Comparison of ENCODE assay signal across 27 cellular contexts in genomic region chr15:100384108-100384410, GRCh38.
"Had no signal": no experiment of that assay in that cellular context is flagged by ENCODE, and none has a peak within 500 bp of the region (broad histone marks: within the 10 kb centered on the region; RNA-seq: fewer than 3 reads in every experiment).

No MANE protein-coding gene starts in this region.

- H3K4me1 ChIP-seq: adrenal gland, ascending aorta, gastroesophageal sphincter, left ventricle myocardium inferior, prostate gland, sigmoid colon had no signal

- H3K36me3 ChIP-seq: adrenal gland, brain microvascular endothelial cell, left ventricle myocardium inferior, ovary, prostate gland, sigmoid colon, WERI-Rb-1 had no signal

- FAIRE-seq: small intestine, TTC549, urothelium cell line had no signal

- H3K4me3 ChIP-seq: adrenal gland, ascending aorta, gastroesophageal sphincter, hepatocyte, left ventricle myocardium inferior, ovary, prostate gland, sigmoid colon, thoracic aorta had no signal

- H3K36me3 Mint-ChIP-seq: stimulated activated effector memory CD8-positive, alpha-beta T cell treated with anti-CD3 and anti-CD28 coated beads, Interleukin-12 subunit alpha, Interleukin-12 subunit beta, amount 100 ng/mL, for 72 hours had no signal

- H3K27ac ChIP-seq: adrenal gland, ascending aorta, brain microvascular endothelial cell, gastroesophageal sphincter, hepatocyte, left ventricle myocardium inferior, ovary, prostate gland, sigmoid colon, thoracic aorta, WERI-Rb-1 had no signal

- H2AFZ ChIP-seq: hepatocyte had no signal

- H3K9me3 ChIP-seq: adrenal gland, prostate gland had no signal

- H3K79me2 ChIP-seq: hepatocyte had no signal

- H3K27ac Mint-ChIP-seq: activated naive CD4-positive, alpha-beta T cell treated with anti-CD3 and anti-CD28 coated beads for 36 hours; activated naive CD8-positive, alpha-beta T cell treated with anti-CD3 and anti-CD28 coated beads for 36 hours; activated T-helper 1 cell treated with anti-CD3 and anti-CD28 coated beads, Interleukin-12 subunit alpha, Interleukin-12 subunit beta, Interleukin-2, Interleukin-4 antibody, amounts not matched to agents 30 ng/mL and 10 ng/mL and 1 ng/mL, durations not matched to agents 14 hours and 24 hours and 36 hours; effector memory CD8-positive, alpha-beta T cell; nephron; stimulated activated effector memory CD8-positive, alpha-beta T cell treated with anti-CD3 and anti-CD28 coated beads, Interleukin-12 subunit alpha, Interleukin-12 subunit beta, amount 100 ng/mL, for 72 hours; stimulated activated naive CD8-positive, alpha-beta T cell treated with anti-CD3 and anti-CD28 coated beads, Interleukin-15, Interleukin-2, amounts not matched to agents 100 ng/mL and 50 ng/mL, for 24 hours had no signal

- DNase-seq: activated CD8-positive, alpha-beta memory T cell treated with anti-CD3 and anti-CD28 coated beads, Interleukin-2, amount 50 U/mL, for 4 hours; activated effector memory CD4-positive, alpha-beta T cell treated with anti-CD3 and anti-CD28 coated beads, Interleukin-2, amount 50 U/mL, for 16 hours; activated naive CD8-positive, alpha-beta T cell treated with anti-CD3 and anti-CD28 coated beads for 36 hours; cortex of kidney; left ventricle myocardium inferior; sigmoid colon; stimulated activated CD4-positive, alpha-beta T cell treated with anti-CD3 and anti-CD28 coated beads, Interleukin-4, amount 100 ng/mL, for 24 hours; T-helper 9 cell had no signal

- H3K27me3 ChIP-seq: adrenal gland, ascending aorta, brain microvascular endothelial cell, hepatocyte, ovary, sigmoid colon had no signal

- ATAC-seq: activated CD4-positive, CD25-positive, alpha-beta regulatory T cell treated with anti-CD3 and anti-CD28 coated beads, Interleukin-2, amount 50 U/mL, for 24 hours; gastroesophageal sphincter; stimulated activated effector memory CD8-positive, alpha-beta T cell treated with anti-CD3 and anti-CD28 coated beads, Interleukin-12 subunit alpha, Interleukin-12 subunit beta, amount 100 ng/mL, for 72 hours had no signal

- H3K4me1 Mint-ChIP-seq: activated naive CD8-positive, alpha-beta T cell treated with anti-CD3 and anti-CD28 coated beads for 36 hours; nephron; stimulated activated effector memory CD8-positive, alpha-beta T cell treated with anti-CD3 and anti-CD28 coated beads, Interleukin-12 subunit alpha, Interleukin-12 subunit beta, amount 100 ng/mL, for 72 hours had no signal

- H3K4me2 ChIP-seq: hepatocyte had no signal

- H3K4me3 Mint-ChIP-seq: activated naive CD4-positive, alpha-beta T cell treated with anti-CD3 and anti-CD28 coated beads for 36 hours; activated naive CD8-positive, alpha-beta T cell treated with anti-CD3 and anti-CD28 coated beads for 36 hours; activated T-helper 1 cell treated with anti-CD3 and anti-CD28 coated beads, Interleukin-12 subunit alpha, Interleukin-12 subunit beta, Interleukin-2, Interleukin-4 antibody, amounts not matched to agents 30 ng/mL and 10 ng/mL and 1 ng/mL, durations not matched to agents 14 hours and 24 hours and 36 hours; effector memory CD8-positive, alpha-beta T cell; nephron; stimulated activated effector memory CD8-positive, alpha-beta T cell treated with anti-CD3 and anti-CD28 coated beads, Interleukin-12 subunit alpha, Interleukin-12 subunit beta, amount 100 ng/mL, for 72 hours; stimulated activated naive CD8-positive, alpha-beta T cell treated with anti-CD3 and anti-CD28 coated beads, Interleukin-15, Interleukin-2, amounts not matched to agents 100 ng/mL and 50 ng/mL, for 24 hours had no signal
